13 cellular contexts compared by ENCODE assay signal in the genomic region with DNA sequence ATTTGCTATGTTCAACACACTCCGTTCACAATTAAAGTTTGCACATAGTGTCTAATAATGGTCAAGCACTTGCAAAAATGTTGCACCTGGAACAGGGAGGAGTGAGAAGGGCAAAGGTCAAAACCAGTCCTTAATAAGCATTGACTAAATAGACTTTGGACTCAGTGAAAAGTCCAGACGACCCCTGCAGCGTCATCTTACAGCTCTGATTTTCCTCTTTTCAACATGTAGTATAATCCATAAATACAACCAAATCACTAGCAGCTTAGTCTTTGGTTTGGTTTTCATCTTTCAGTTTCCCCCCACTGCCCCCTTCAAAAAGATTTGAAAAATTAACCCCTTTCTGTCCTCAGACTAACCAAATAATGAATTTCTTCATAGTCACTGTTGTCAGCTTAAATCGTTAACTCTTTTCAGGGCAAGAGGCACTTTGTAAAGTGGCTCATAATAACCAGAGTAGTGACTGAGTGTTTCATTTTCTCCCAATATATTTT.
DNase-seq lines count a peak whose midpoint lies in the region; ATAC-seq, FAIRE-seq and TF ChIP-seq lines count a peak whose summit lies in the region.
"Had no signal": no experiment of that assay in that cellular context is flagged by ENCODE, and none has a peak within 500 bp of the region (broad histone marks: within the 10 kb centered on the region; RNA-seq: fewer than 3 reads in every experiment).

No MANE protein-coding gene starts in this region.

- TF ChIP-seq CTCF in kidney (IDR thresholded peaks at IDR 0.05; ENCODE audit: borderline replicate concordance, extremely low read depth, insufficient read depth) (no peak), nephron progenitor cell (IDR thresholded peaks at IDR 0.05) (no peak)

- DNase-seq in GM12892 (ENCODE audit: insufficient read length): no peak
- peak; percentile 90 for DNase-seq in NCI-H69 (lab: John Stamatoyannopoulos, UW)
- no peak for DNase-seq in kidney
- no peak for DNase-seq in nephron progenitor cell
- no peak for DNase-seq in NCI-H446 treated with DMSO at 0.1 percent for 48 hours (lab: John Stamatoyannopoulos, UW)
- DNase-seq in erythroblast (lab: John Stamatoyannopoulos, UW): no peak
- DNase-seq in Right ventricle myocardium inferior (ENCODE audit: missing footprints): no peak
- DNase-seq: DMS79 had no signal

- no peaks in the 10 kb centered on the region for H3K27me3 Mint-ChIP-seq in nephron progenitor cell (ENCODE audit: low read depth, poor library complexity)

- H3K9me3 ChIP-seq in BLaER1 (peaks cover 5% of the 10 kb centered on the region; the same call in 1 of the 2 replicates), kidney (ENCODE audit: control insufficient read depth in 1 of 2, low read length in 2 of 2) (no peaks in the 10 kb centered on the region)
- H3K9me3 ChIP-seq: ascending aorta had no signal

- H3K9ac ChIP-seq in BLaER1: peak overlapping the region; percentile 77
- no peak overlapping the region for H3K9ac ChIP-seq in kidney (ENCODE audit: low read length in 2 of 2)

- peaks cover 23% of the 10 kb centered on the region for H3K36me3 ChIP-seq in BLaER1
- no peaks in the 10 kb centered on the region for H3K36me3 ChIP-seq in kidney (ENCODE audit: control insufficient read depth in 1 of 2, insufficient read depth in 2 of 2, low read length in 2 of 2)
- H3K36me3 ChIP-seq: ascending aorta had no signal

- no peaks in the 10 kb centered on the region for H3K36me3 Mint-ChIP-seq in nephron progenitor cell (ENCODE audit: low read depth)
- H3K36me3 Mint-ChIP-seq: stimulated activated memory B cell treated with anti-CD40 and anti-IgM and Interleukin-4, amounts not matched to agents 10 μg/mL and 1 μg/mL and 100 μg/mL, for 72 hours had no signal

- H3K4me1 ChIP-seq in BLaER1: peaks cover 24% of the 10 kb centered on the region
- peaks cover 0 to 3% of the 10 kb centered on the region in 2 donors for H3K4me1 ChIP-seq in kidney (ENCODE audit: control insufficient read depth in 1 of 2, insufficient read depth in 1 of 2, low read depth in 1 of 2, low read length in 2 of 2)
- H3K4me1 ChIP-seq: ascending aorta had no signal

- ATAC-seq in Right ventricle myocardium inferior: no peak
- ATAC-seq: K562; stimulated activated memory B cell treated with anti-CD40 and anti-IgM and Interleukin-4, amounts not matched to agents 10 μg/mL and 1 μg/mL and 100 μg/mL, for 72 hours had no signal

- peaks cover 37% of the 10 kb centered on the region for H4K20me1 ChIP-seq in BLaER1

- H3K4me3 ChIP-seq in BLaER1 (peak overlapping the region; percentile 66), kidney (ENCODE audit: low read length in 2 of 2) (peak overlapping the region; percentile 47 to 55)
- H3K4me3 ChIP-seq: ascending aorta, K562, lung had no signal

- H3K27me3 ChIP-seq in BLaER1: no peaks in the 10 kb centered on the region
- H3K27me3 ChIP-seq: ascending aorta had no signal

- H3K4me3 Mint-ChIP-seq in nephron progenitor cell: no peak overlapping the region
- H3K4me3 Mint-ChIP-seq: stimulated activated memory B cell treated with anti-CD40 and anti-IgM and Interleukin-4, amounts not matched to agents 10 μg/mL and 1 μg/mL and 100 μg/mL, for 72 hours had no signal

- peak overlapping the region; percentile 98 for H3K4me2 ChIP-seq in BLaER1

- TF ChIP-seq POLR2A in GM12892 (IDR thresholded peaks at IDR 0.05; ENCODE audit: low read depth, low read length) (no peak), erythroblast (IDR thresholded peaks at IDR 0.05; ENCODE audit: low read length) (no peak)

- peaks cover 27% of the 10 kb centered on the region for H3K4me1 Mint-ChIP-seq in nephron progenitor cell

- H3K27ac ChIP-seq in BLaER1 (peak overlapping the region; percentile 95), kidney (ENCODE audit: low read depth in 2 of 2, low read length in 2 of 2) (peak overlapping the region; percentile 19 to 45)
- H3K27ac ChIP-seq: ascending aorta had no signal

- intact Hi-C loops in kidney (cut with DNase I): no loop called here
- intact Hi-C loops in Right ventricle myocardium inferior (cut with DNase I): no loop called here

- FAIRE-seq in GM12892 (lab: Jason Lieb, UNC): peak; percentile 62
- no peak for FAIRE-seq in kidney (lab: Jason Lieb, UNC)
- FAIRE-seq: K562 had no signal

- H3K9me3 Mint-ChIP-seq in nephron progenitor cell: no peaks in the 10 kb centered on the region
- H3K9me3 Mint-ChIP-seq: stimulated activated memory B cell treated with anti-CD40 and anti-IgM and Interleukin-4, amounts not matched to agents 10 μg/mL and 1 μg/mL and 100 μg/mL, for 72 hours had no signal

- H3K27ac Mint-ChIP-seq in nephron progenitor cell: no peak overlapping the region
- H3K27ac Mint-ChIP-seq: stimulated activated memory B cell treated with anti-CD40 and anti-IgM and Interleukin-4, amounts not matched to agents 10 μg/mL and 1 μg/mL and 100 μg/mL, for 72 hours had no signal
